ENCODE assay signal across 9 cellular contexts in the genomic region with DNA sequence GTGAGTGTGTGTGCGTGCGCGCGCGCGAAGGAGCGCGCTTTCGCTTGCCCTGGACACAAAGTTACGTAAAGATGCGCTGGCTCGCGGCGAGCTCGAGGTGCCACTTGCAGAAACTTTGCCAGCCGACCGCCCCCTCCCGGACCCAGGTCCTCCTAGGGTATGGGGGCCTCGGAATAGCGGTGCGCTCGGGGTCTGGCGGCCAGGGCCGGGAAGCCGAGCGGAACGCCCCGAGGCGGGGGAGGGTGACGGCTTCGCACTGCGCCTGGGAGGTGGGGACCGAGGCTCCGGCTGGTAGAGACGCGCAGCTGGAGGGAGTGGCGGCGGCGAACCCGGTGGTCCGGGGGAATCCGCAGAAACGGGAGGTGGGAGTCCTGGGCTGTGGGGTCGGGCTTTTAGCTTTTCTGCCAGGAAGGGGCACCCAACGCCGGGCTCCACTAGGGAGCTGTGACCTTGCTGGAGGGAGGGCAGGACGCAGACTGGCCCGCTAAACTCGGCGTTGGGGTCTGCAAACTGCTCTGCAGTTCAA. TPM values are rescaled to one million over a fixed set of nuclear protein-coding genes. Genes with fewer than 3 reads are reported as not detected.
DNase-seq lines count a peak whose midpoint lies in the region; ATAC-seq lines count a peak whose summit lies in the region.
"Had no signal": no experiment of that assay in that cellular context is flagged by ENCODE, and none has a peak within 500 bp of the region (broad histone marks: within the 10 kb centered on the region; RNA-seq: fewer than 3 reads in every experiment).

No MANE protein-coding gene starts in this region.

- H3K9me3 Mint-ChIP-seq in activated CD4-positive, alpha-beta memory T cell treated with anti-CD3 and anti-CD28 coated beads, Interleukin-2, amount 10 ng/mL, durations not matched to agents 7 days and 5 days: no peaks in the 10 kb centered on the region
- H3K9me3 Mint-ChIP-seq in stimulated activated effector memory CD8-positive, alpha-beta T cell treated with anti-CD3 and anti-CD28 coated beads, Interleukin-12 subunit alpha, Interleukin-12 subunit beta, amount 100 ng/mL, for 72 hours: no peaks in the 10 kb centered on the region

- peaks cover 86% of the 10 kb centered on the region for H3K27me3 Mint-ChIP-seq in activated CD4-positive, alpha-beta memory T cell treated with anti-CD3 and anti-CD28 coated beads, Interleukin-2, amount 10 ng/mL, durations not matched to agents 7 days and 5 days

- peaks cover 2% of the 10 kb centered on the region for H3K36me3 Mint-ChIP-seq in activated CD4-positive, alpha-beta memory T cell treated with anti-CD3 and anti-CD28 coated beads, Interleukin-2, amount 10 ng/mL, durations not matched to agents 7 days and 5 days (ENCODE audit: low read depth)
- H3K36me3 Mint-ChIP-seq in stimulated activated effector memory CD8-positive, alpha-beta T cell treated with anti-CD3 and anti-CD28 coated beads, Interleukin-12 subunit alpha, Interleukin-12 subunit beta, amount 100 ng/mL, for 72 hours: peaks cover 6% of the 10 kb centered on the region

- ATAC-seq in stimulated activated effector memory CD8-positive, alpha-beta T cell treated with anti-CD3 and anti-CD28 coated beads, Interleukin-12 subunit alpha, Interleukin-12 subunit beta, amount 100 ng/mL, for 72 hours: peak; percentile 45
- ATAC-seq in HG03457 (IDR thresholded peaks at IDR 0.05; ENCODE audit: unreplicated experiment): no peak

- no peak overlapping the region for H3K27ac Mint-ChIP-seq in activated CD4-positive, alpha-beta memory T cell treated with anti-CD3 and anti-CD28 coated beads, Interleukin-2, amount 10 ng/mL, durations not matched to agents 7 days and 5 days
- H3K27ac Mint-ChIP-seq in stimulated activated effector memory CD8-positive, alpha-beta T cell treated with anti-CD3 and anti-CD28 coated beads, Interleukin-12 subunit alpha, Interleukin-12 subunit beta, amount 100 ng/mL, for 72 hours: no peak overlapping the region

- POLR2A ChIA-PET in activated CD4-positive, alpha-beta memory T cell treated with anti-CD3 and anti-CD28 coated beads, Interleukin-2, amount 10 ng/mL, durations not matched to agents 7 days and 5 days (lab: Charles Lee): no interaction called here

- CTCF ChIA-PET in activated CD4-positive, alpha-beta memory T cell treated with anti-CD3 and anti-CD28 coated beads, Interleukin-2, amount 10 ng/mL, durations not matched to agents 7 days and 5 days (lab: Charles Lee): no interaction called here

- intact Hi-C loops in head of caudate nucleus (cut with DNase I): loop anchor here (10.0 kb wide), 1 partner anchor 181 kb away; no protein-coding TSS in a partner anchor

- H3K4me1 Mint-ChIP-seq in activated CD4-positive, alpha-beta memory T cell treated with anti-CD3 and anti-CD28 coated beads, Interleukin-2, amount 10 ng/mL, durations not matched to agents 7 days and 5 days: peaks cover 28% of the 10 kb centered on the region
- peaks cover 29% of the 10 kb centered on the region for H3K4me1 Mint-ChIP-seq in stimulated activated effector memory CD8-positive, alpha-beta T cell treated with anti-CD3 and anti-CD28 coated beads, Interleukin-12 subunit alpha, Interleukin-12 subunit beta, amount 100 ng/mL, for 72 hours

- DNase-seq in NCI-H748 (lab: John Stamatoyannopoulos, UW; ENCODE audit: unreplicated experiment) (peak; percentile 75), NCI-H748 treated with DMSO at 0.1 percent for 48 hours (lab: John Stamatoyannopoulos, UW) (no peak), head of caudate nucleus (peak in 22 of 42 donors; percentile 9 to 64 (median 36)), NCI-H446 treated with DMSO at 0.1 percent for 48 hours (lab: John Stamatoyannopoulos, UW) (no peak)
- DNase-seq in activated CD4-positive, alpha-beta memory T cell treated with anti-CD3 and anti-CD28 coated beads, Interleukin-2, amount 10 ng/mL, durations not matched to agents 7 days and 5 days: no peak
- peak in 1 of 2 donors; percentile 57 for DNase-seq in stimulated activated effector memory CD8-positive, alpha-beta T cell treated with anti-CD3 and anti-CD28 coated beads, Interleukin-12 subunit alpha, Interleukin-12 subunit beta, amount 100 ng/mL, for 72 hours (ENCODE audit: low spot score in 2 of 2)
- no peak for DNase-seq in stimulated activated naive CD4-positive, alpha-beta T cell (lab: John Stamatoyannopoulos, UW)

- peak overlapping the region; percentile 24 for H3K4me3 Mint-ChIP-seq in activated CD4-positive, alpha-beta memory T cell treated with anti-CD3 and anti-CD28 coated beads, Interleukin-2, amount 10 ng/mL, durations not matched to agents 7 days and 5 days
- peak overlapping the region; percentile 69 for H3K4me3 Mint-ChIP-seq in stimulated activated effector memory CD8-positive, alpha-beta T cell treated with anti-CD3 and anti-CD28 coated beads, Interleukin-12 subunit alpha, Interleukin-12 subunit beta, amount 100 ng/mL, for 72 hours

RNA-seq across cellular contexts. Expression of gene RFX4, which starts 0.8 kb away (rescaled TPM):
- total RNA-seq in activated CD4-positive, alpha-beta memory T cell treated with anti-CD3 and anti-CD28 coated beads, Interleukin-2, amount 10 ng/mL, durations not matched to agents 7 days and 5 days: not detected
- total RNA-seq: HT-29 had no signal

Comparison
In these comparisons a context has a peak if more than half of its experiments do, and no peak if none do; other contexts are left out.
1. DNase-seq: peak in NCI-H748 (single experiment) and head of caudate nucleus (22 of 42); none in NCI-H748 treated with DMSO at 0.1 percent for 48 hours (single experiment), activated CD4-positive, alpha-beta memory T cell treated with anti-CD3 and anti-CD28 coated beads, Interleukin-2, amount 10 ng/mL, durations not matched to agents 7 days and 5 days (single experiment), stimulated activated naive CD4-positive, alpha-beta T cell (0 of 6) and NCI-H446 treated with DMSO at 0.1 percent for 48 hours (single experiment).